In genomic region chr12:52006726-52007157, GRCh38 we compare ENCODE assay signal across 8 cellular contexts. TPM values are rescaled to one million over a fixed set of nuclear protein-coding genes. Genes with fewer than 3 reads are reported as not detected.
DNase-seq lines count a peak whose midpoint lies in the region; ATAC-seq lines count a peak whose summit lies in the region.

Gene TAMALIN, plus strand, starts transcription at chr12:52006946. Its CDS starts 74 bp downstream, at chr12:52007020.

- H2AK5ac ChIP-seq in mesenchymal stem cell (ENCODE audit: low read length, severe bottlenecking), result no peak within 1 kb of the TSS

- H3K4ac ChIP-seq in mesenchymal stem cell (ENCODE audit: low read depth in 1 of 2, low read length in 2 of 2), result peak within 1 kb of the TSS; percentile 59 to 60

- H2BK12ac ChIP-seq in mesenchymal stem cell (ENCODE audit: low read length in 2 of 2), result peak within 1 kb of the TSS; percentile 4 to 66

- H4K8ac ChIP-seq in mesenchymal stem cell (ENCODE audit: low read length), result peak within 1 kb of the TSS; percentile 66

- peaks cover 77 to 86% (median 83%) of the 10 kb centered on the region in 10 experiments for H3K4me1 ChIP-seq in BLaER1 treated with 17β-estradiol and CSF1 and Interleukin-3, amounts not matched to agents 10 nM and 100 nM
- peaks cover 40% of the 10 kb centered on the region for H3K4me1 ChIP-seq in mesenchymal stem cell (ENCODE audit: control insufficient read depth, insufficient read depth, low read depth, low read length)

- no peaks in the 10 kb centered on the region for H3K9me3 ChIP-seq in BLaER1 treated with 17β-estradiol and CSF1 and Interleukin-3, amounts not matched to agents 10 nM and 100 nM (replicated peaks in 1 of 11)
- no peaks in the 10 kb centered on the region for H3K9me3 ChIP-seq in mesenchymal stem cell (ENCODE audit: control insufficient read depth, low read length)

- H3K27ac ChIP-seq in BLaER1 treated with 17β-estradiol and CSF1 and Interleukin-3, amounts not matched to agents 10 nM and 100 nM, result peak within 1 kb of the TSS; percentile 77 to 92 (median 86)
- no peak within 1 kb of the TSS for H3K27ac ChIP-seq in mesenchymal stem cell (ENCODE audit: low read length, poor library complexity, severe bottlenecking)

- DNase-seq in M059J (ENCODE audit: low read depth) (peak; percentile 18), mesenchymal stem cell (peak; percentile 79), LoVo (ENCODE audit: low spot score) (no peak)
- DNase-seq in activated CD4-positive, alpha-beta T cell treated with anti-CD3 and anti-CD28 coated beads, Interleukin-2, amount 50 U/mL, for 48 hours, result peak; percentile 75 to 78
- peak; percentile 79 for DNase-seq in effector CD4-positive, alpha-beta T cell
- DNase-seq in stimulated activated CD8-positive, alpha-beta memory T cell treated with anti-CD3 and anti-CD28 coated beads, Interleukin-15, amount 100 ng/mL, for 1 hour (ENCODE audit: low read depth), result peak; percentile 57

- H3K4me2 ChIP-seq in BLaER1 treated with 17β-estradiol and CSF1 and Interleukin-3, amounts not matched to agents 10 nM and 100 nM, result peak within 1 kb of the TSS; percentile 95 to 99 (median 97)
- H3K4me2 ChIP-seq in mesenchymal stem cell (ENCODE audit: low read length, poor library complexity, severe bottlenecking), result peak within 1 kb of the TSS; percentile 77

- ATAC-seq in GM21367 (IDR thresholded peaks at IDR 0.05; ENCODE audit: unreplicated experiment), result no peak

- H3K14ac ChIP-seq in mesenchymal stem cell (ENCODE audit: low read length in 2 of 2), result peak within 1 kb of the TSS in 1 of 2 experiments; percentile 98

- H2BK15ac ChIP-seq in mesenchymal stem cell (ENCODE audit: low read depth, poor library complexity, severe bottlenecking), result peak within 1 kb of the TSS; percentile 89

- peak within 1 kb of the TSS; percentile 70 to 92 for H3K23ac ChIP-seq in mesenchymal stem cell (ENCODE audit: low read length in 2 of 2)

- H3K18ac ChIP-seq in mesenchymal stem cell (ENCODE audit: low read depth in 1 of 2, low read length in 2 of 2), result peak within 1 kb of the TSS; percentile 85 to 87

- peaks cover 12 to 32% (median 16%) of the 10 kb centered on the region in 11 experiments for H3K36me3 ChIP-seq in BLaER1 treated with 17β-estradiol and CSF1 and Interleukin-3, amounts not matched to agents 10 nM and 100 nM
- peaks cover 7 to 16% of the 10 kb centered on the region in 2 experiments for H3K36me3 ChIP-seq in mesenchymal stem cell (ENCODE audit: control insufficient read depth in 1 of 2, insufficient read depth in 2 of 2, low read depth in 1 of 2, low read length in 2 of 2)

- peak within 1 kb of the TSS; percentile 79 to 96 (median 92) for H3K4me3 ChIP-seq in BLaER1 treated with 17β-estradiol and CSF1 and Interleukin-3, amounts not matched to agents 10 nM and 100 nM
- H3K4me3 ChIP-seq in mesenchymal stem cell (ENCODE audit: insufficient read depth in 1 of 2, low read depth in 1 of 2, low read length in 2 of 2), result peak within 1 kb of the TSS; percentile 62 to 83

- peak within 1 kb of the TSS; percentile 85 for H4K91ac ChIP-seq in mesenchymal stem cell (ENCODE audit: low read length)

- H2AFZ ChIP-seq in mesenchymal stem cell (ENCODE audit: low read depth, low read length), result no peak within 1 kb of the TSS

- peaks cover 0 to 27% (median 20%) of the 10 kb centered on the region in 11 experiments; a peak in 15 of 22 replicates for H3K27me3 ChIP-seq in BLaER1 treated with 17β-estradiol and CSF1 and Interleukin-3, amounts not matched to agents 10 nM and 100 nM
- peaks cover 3 to 8% of the 10 kb centered on the region in 2 experiments for H3K27me3 ChIP-seq in mesenchymal stem cell (ENCODE audit: control insufficient read depth in 1 of 2, insufficient read depth in 1 of 2, low read length in 2 of 2)

- peaks cover 10% of the 10 kb centered on the region for H3K79me1 ChIP-seq in mesenchymal stem cell (replicated peaks; ENCODE audit: low read length, poor library complexity, severe bottlenecking)

- WGBS in mesenchymal stem cell, result under 1% methylated on average over 30 of the region's 60 CpGs

- H3K9ac ChIP-seq in BLaER1 treated with 17β-estradiol and CSF1 and Interleukin-3, amounts not matched to agents 10 nM and 100 nM, result peak within 1 kb of the TSS; percentile 86 to 97 (median 93)
- peak within 1 kb of the TSS; percentile 85 for H3K9ac ChIP-seq in mesenchymal stem cell (ENCODE audit: low read length)

- H2BK5ac ChIP-seq in mesenchymal stem cell (ENCODE audit: low read depth, low read length, poor library complexity, severe bottlenecking), result no peak within 1 kb of the TSS

- H4K20me1 ChIP-seq in BLaER1 treated with 17β-estradiol and CSF1 and Interleukin-3, amounts not matched to agents 10 nM and 100 nM, result peaks cover 7 to 80% (median 48%) of the 10 kb centered on the region in 11 experiments; a peak in 19 of 22 replicates

- peak within 1 kb of the TSS; percentile 21 for H2BK120ac ChIP-seq in mesenchymal stem cell (ENCODE audit: low read depth, low read length)

RNA-seq across cellular contexts. Expression of gene TAMALIN, which starts in this region (rescaled TPM):
- 0.10 and 0.25 TPM in 2 replicates for total RNA-seq in M059J (2014; rRNA removed; shearing (Covaris generic))
- polyA plus RNA-seq in mesenchymal stem cell (2013, experiment 1 of 2), result 17.3 TPM
- 17.8 TPM for polyA plus RNA-seq in mesenchymal stem cell (2013, experiment 2 of 2)

Comparison
In these comparisons a context has a peak if more than half of its experiments do, and no peak if none do; other contexts are left out.
1. Peak in DNase-seq in M059J; RNA of the gene not detected or under 1 TPM.